In the genomic region with DNA sequence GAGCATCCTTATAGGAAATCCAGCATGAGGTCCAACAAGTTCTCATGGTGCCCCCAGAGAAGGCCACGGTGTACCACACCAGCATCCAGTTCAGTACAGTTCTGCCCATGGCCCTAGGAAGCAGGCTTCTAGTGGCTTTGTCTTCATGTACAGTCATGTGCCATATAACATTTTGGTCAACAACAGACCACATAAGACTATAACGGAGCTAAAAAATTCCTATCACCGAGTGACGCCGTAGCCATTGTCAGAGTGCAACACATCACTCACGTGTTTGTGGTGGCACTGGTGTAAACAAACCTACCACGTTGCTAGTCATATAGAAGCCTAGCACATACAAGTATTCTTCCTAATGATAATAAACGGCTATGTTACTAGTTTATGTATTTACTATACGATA, we compare ENCODE assay signal across 16 cellular contexts.
A peak's percentile ranks its signal among the peaks of the same experiment; 100 is the strongest.
DNase-seq lines count a peak whose midpoint lies in the region; ATAC-seq lines count a peak whose summit lies in the region.
"Had no signal": no experiment of that assay in that cellular context is flagged by ENCODE, and none has a peak within 500 bp of the region (broad histone marks: within the 10 kb centered on the region; RNA-seq: fewer than 3 reads in every experiment).

No MANE protein-coding gene starts in this region.

- H3K27ac Mint-ChIP-seq in stimulated activated naive CD8-positive, alpha-beta T cell treated with anti-CD3 and anti-CD28 coated beads, Interleukin-15, amount 100 ng/mL, for 72 hours, result no peak overlapping the region
- H3K27ac Mint-ChIP-seq in central memory CD8-positive, alpha-beta T cell (ENCODE audit: low read depth), result no peak overlapping the region
- H3K27ac Mint-ChIP-seq in stimulated activated effector memory CD8-positive, alpha-beta T cell treated with anti-CD3 and anti-CD28 coated beads, Interleukin-12 subunit alpha, Interleukin-12 subunit beta, amount 100 ng/mL, for 72 hours, result no peak overlapping the region

- ATAC-seq in stimulated activated naive CD8-positive, alpha-beta T cell treated with anti-CD3 and anti-CD28 coated beads, Interleukin-15, amount 100 ng/mL, for 72 hours, result peak; percentile 73
- ATAC-seq in stimulated activated naive CD8-positive, alpha-beta T cell treated with anti-CD3 and anti-CD28 coated beads, Interleukin-15, Interleukin-2, amounts not matched to agents 100 U/mL and 50 U/mL, for 24 hours, result no peak
- peak; percentile 32 for ATAC-seq in central memory CD8-positive, alpha-beta T cell (replicated peaks; ENCODE audit: extremely low read depth, poor library complexity, severe bottlenecking)
- ATAC-seq in stimulated activated effector memory CD8-positive, alpha-beta T cell treated with anti-CD3 and anti-CD28 coated beads, Interleukin-12 subunit alpha, Interleukin-12 subunit beta, amount 100 ng/mL, for 72 hours, result peak; percentile 31
- ATAC-seq in HG03139 (IDR thresholded peaks at IDR 0.05; ENCODE audit: unreplicated experiment) (no peak), HG03565 (IDR thresholded peaks at IDR 0.05; ENCODE audit: unreplicated experiment) (no peak)

- peak in 1 of 2 donors; percentile 11 for DNase-seq in stimulated activated naive CD8-positive, alpha-beta T cell treated with anti-CD3 and anti-CD28 coated beads, Interleukin-15, amount 100 ng/mL, for 72 hours
- no peak for DNase-seq in stimulated activated naive CD8-positive, alpha-beta T cell treated with anti-CD3 and anti-CD28 coated beads, Interleukin-15, Interleukin-2, amounts not matched to agents 100 U/mL and 50 U/mL, for 24 hours
- DNase-seq in MV-4-11 (lab: John Stamatoyannopoulos, UW) (peak; percentile 23), Ammon's horn (ENCODE audit: low spot score) (no peak)
- no peak for DNase-seq in central memory CD8-positive, alpha-beta T cell (ENCODE audit: low spot score in 2 of 2)
- DNase-seq in stimulated activated effector memory CD8-positive, alpha-beta T cell treated with anti-CD3 and anti-CD28 coated beads, Interleukin-12 subunit alpha, Interleukin-12 subunit beta, amount 100 ng/mL, for 72 hours (ENCODE audit: low spot score in 2 of 2), result no peak
- DNase-seq: EL; H7; IMR-90; Kasumi-1; NCI-H146; NCI-H2081 treated with DMSO at 0.1 percent for 48 hours; NCI-H524 treated with DMSO at 0.1 percent for 48 hours; NK-92 treated with Interleukin-12 subunit alpha and Interleukin-12 subunit beta, amount 100 ng/mL, for 24 hours had no signal

- no peaks in the 10 kb centered on the region for H3K36me3 Mint-ChIP-seq in central memory CD8-positive, alpha-beta T cell (ENCODE audit: insufficient read depth)
- no peaks in the 10 kb centered on the region for H3K36me3 Mint-ChIP-seq in stimulated activated effector memory CD8-positive, alpha-beta T cell treated with anti-CD3 and anti-CD28 coated beads, Interleukin-12 subunit alpha, Interleukin-12 subunit beta, amount 100 ng/mL, for 72 hours

- no peaks in the 10 kb centered on the region for H3K9me3 Mint-ChIP-seq in stimulated activated naive CD8-positive, alpha-beta T cell treated with anti-CD3 and anti-CD28 coated beads, Interleukin-15, amount 100 ng/mL, for 72 hours
- peaks cover 6% of the 10 kb centered on the region for H3K9me3 Mint-ChIP-seq in central memory CD8-positive, alpha-beta T cell
- H3K9me3 Mint-ChIP-seq in stimulated activated effector memory CD8-positive, alpha-beta T cell treated with anti-CD3 and anti-CD28 coated beads, Interleukin-12 subunit alpha, Interleukin-12 subunit beta, amount 100 ng/mL, for 72 hours, result peaks cover 6% of the 10 kb centered on the region

- no peaks in the 10 kb centered on the region for H3K4me1 Mint-ChIP-seq in stimulated activated naive CD8-positive, alpha-beta T cell treated with anti-CD3 and anti-CD28 coated beads, Interleukin-15, amount 100 ng/mL, for 72 hours
- H3K4me1 Mint-ChIP-seq in central memory CD8-positive, alpha-beta T cell, result no peaks in the 10 kb centered on the region
- H3K4me1 Mint-ChIP-seq in stimulated activated effector memory CD8-positive, alpha-beta T cell treated with anti-CD3 and anti-CD28 coated beads, Interleukin-12 subunit alpha, Interleukin-12 subunit beta, amount 100 ng/mL, for 72 hours, result no peaks in the 10 kb centered on the region

- no peak overlapping the region for H3K4me3 Mint-ChIP-seq in stimulated activated naive CD8-positive, alpha-beta T cell treated with anti-CD3 and anti-CD28 coated beads, Interleukin-15, amount 100 ng/mL, for 72 hours
- no peak overlapping the region for H3K4me3 Mint-ChIP-seq in central memory CD8-positive, alpha-beta T cell
- no peak overlapping the region for H3K4me3 Mint-ChIP-seq in stimulated activated effector memory CD8-positive, alpha-beta T cell treated with anti-CD3 and anti-CD28 coated beads, Interleukin-12 subunit alpha, Interleukin-12 subunit beta, amount 100 ng/mL, for 72 hours

- H3K27me3 Mint-ChIP-seq in stimulated activated naive CD8-positive, alpha-beta T cell treated with anti-CD3 and anti-CD28 coated beads, Interleukin-15, amount 100 ng/mL, for 72 hours, result peaks cover 27% of the 10 kb centered on the region
- H3K27me3 Mint-ChIP-seq in central memory CD8-positive, alpha-beta T cell, result no peaks in the 10 kb centered on the region

Comparison
In these comparisons a context has a peak if more than half of its experiments do, and no peak if none do; other contexts are left out.
1. ATAC-seq: peak in stimulated activated naive CD8-positive, alpha-beta T cell treated with anti-CD3 and anti-CD28 coated beads, Interleukin-15, amount 100 ng/mL, for 72 hours (single experiment), central memory CD8-positive, alpha-beta T cell (single experiment) and stimulated activated effector memory CD8-positive, alpha-beta T cell treated with anti-CD3 and anti-CD28 coated beads, Interleukin-12 subunit alpha, Interleukin-12 subunit beta, amount 100 ng/mL, for 72 hours (single experiment); none in stimulated activated naive CD8-positive, alpha-beta T cell treated with anti-CD3 and anti-CD28 coated beads, Interleukin-15, Interleukin-2, amounts not matched to agents 100 U/mL and 50 U/mL, for 24 hours (single experiment), HG03139 (single experiment) and HG03565 (single experiment).